Comparison of ENCODE assay signal across 29 cellular contexts in genomic region chr15:67409175-67409574, GRCh38.
DNase-seq lines count a peak whose midpoint lies in the region; ATAC-seq and TF ChIP-seq lines count a peak whose summit lies in the region.
"Had no signal": no experiment of that assay in that cellular context is flagged by ENCODE, and none has a peak within 500 bp of the region (broad histone marks: within the 10 kb centered on the region; RNA-seq: fewer than 3 reads in every experiment).

No MANE protein-coding gene starts in this region.

- ATAC-seq in DND-41 (ENCODE audit: insufficient read depth, low read depth) (peak; percentile 96), HG03025 (IDR thresholded peaks at IDR 0.05; ENCODE audit: low FRiP score, unreplicated experiment) (no peak)
- ATAC-seq: gastrocnemius medialis; left cardiac atrium; mucosa of descending colon; natural killer cell treated with Interleukin-12 subunit alpha and Interleukin-12 subunit beta and Interleukin-15 and Interleukin-18, amount 100 ng/mL, for 72 hours; Right ventricle myocardium inferior had no signal

- H3K9me3 ChIP-seq in DND-41 (ENCODE audit: insufficient read depth, low read length, severe bottlenecking) = no peaks in the 10 kb centered on the region
- H3K9me3 ChIP-seq in SJCRH30 (replicated peaks) = no peaks in the 10 kb centered on the region
- H3K9me3 ChIP-seq: Caco-2, gastrocnemius medialis, mucosa of descending colon, right atrium auricular region, spleen, upper lobe of left lung had no signal

- POLR2A ChIA-PET in HEK293T (lab: Yijun Ruan, JAX) = no interaction called here

- H3K4me2 ChIP-seq in DND-41 (ENCODE audit: insufficient read depth, low read length) = no peak overlapping the region
- H3K4me2 ChIP-seq: hepatocyte, PC-9 had no signal

- DNase-seq in DND-41 (peak; percentile 56), HEK293T (ENCODE audit: extremely low spot score) (peak; percentile 21), NCI-H2107 treated with DMSO at 0.1 percent for 48 hours (lab: John Stamatoyannopoulos, UW; ENCODE audit: unreplicated experiment) (peak; percentile 69), choroid plexus epithelial cell (ENCODE audit: low read depth) (peak; percentile 44), SJCRH30 (no peak), T-helper 2 cell (no peak)
- DNase-seq: activated CD4-positive, alpha-beta T cell treated with anti-CD3 and anti-CD28 coated beads for 48 hours; activated CD8-positive, alpha-beta memory T cell treated with anti-CD3 and anti-CD28 coated beads for 24 hours; activated effector memory CD4-positive, alpha-beta T cell treated with anti-CD3 and anti-CD28 coated beads, Interleukin-2, amount 50 U/mL, for 16 hours; activated naive CD8-positive, alpha-beta T cell treated with anti-CD3 and anti-CD28 coated beads, Interleukin-2, amount 10 ng/mL, durations not matched to agents 7 days and 5 days; C1 segment of cervical spinal cord; Caco-2; central memory CD4-positive, alpha-beta T cell; gastrocnemius medialis; left cardiac atrium; mucosa of descending colon; NCI-H1694; NCI-H446 treated with DMSO at 0.1 percent for 48 hours; PC-9; spleen; stimulated activated CD4-positive, alpha-beta T cell treated with anti-CD3 and anti-CD28 coated beads, Interleukin-2, amount 100 ng/mL, for 48 hours; upper lobe of left lung had no signal

- H3K4me1 ChIP-seq in DND-41 (ENCODE audit: insufficient read depth, low read length) (peaks cover 14% of the 10 kb centered on the region), SJCRH30 (peaks cover 14% of the 10 kb centered on the region)
- H3K4me1 ChIP-seq: gastrocnemius medialis, parathyroid adenoma, right atrium auricular region, spleen, upper lobe of left lung had no signal

- H3K27ac ChIP-seq in DND-41 (ENCODE audit: low read length) (no peak overlapping the region), SJCRH30 (no peak overlapping the region)
- H3K27ac ChIP-seq: gastrocnemius medialis, hepatocyte, parathyroid adenoma, PC-9, right atrium auricular region, spleen, upper lobe of left lung, VCaP had no signal

- H2AFZ ChIP-seq in DND-41 (ENCODE audit: low read depth, low read length) = no peak overlapping the region
- H2AFZ ChIP-seq: hepatocyte, parathyroid adenoma, PC-9 had no signal

- H3K4me3 ChIP-seq in DND-41 (ENCODE audit: low read depth in 1 of 2, low read length in 2 of 2) = no peak overlapping the region
- H3K4me3 ChIP-seq in choroid plexus epithelial cell (ENCODE audit: low read depth, low read length) = no peak overlapping the region
- no peak overlapping the region for H3K4me3 ChIP-seq in SJCRH30
- H3K4me3 ChIP-seq: gastrocnemius medialis, hepatocyte, mucosa of descending colon, PC-9, right atrium auricular region, spleen, upper lobe of left lung had no signal

- H3K27me3 ChIP-seq in DND-41 (ENCODE audit: insufficient read depth, low read length, poor library complexity) (no peaks in the 10 kb centered on the region), SJCRH30 (no peaks in the 10 kb centered on the region)
- H3K27me3 ChIP-seq: gastrocnemius medialis, hepatocyte, right atrium auricular region, spleen, upper lobe of left lung had no signal

- CTCF ChIA-PET in HEK293T (lab: Yijun Ruan, JAX) = interaction anchor here (0.5 kb wide), 1 partner anchor 70 kb away, joined by 4 read pairs; no protein-coding TSS in a partner anchor

- no peak overlapping the region for H3K9ac ChIP-seq in DND-41 (ENCODE audit: low read depth, low read length)
- H3K9ac ChIP-seq: parathyroid adenoma had no signal

- H3K36me3 ChIP-seq in DND-41 (ENCODE audit: insufficient read depth, low read length) (no peaks in the 10 kb centered on the region), SJCRH30 (no peaks in the 10 kb centered on the region)
- H3K36me3 ChIP-seq: right atrium auricular region, spleen, upper lobe of left lung had no signal

- no peaks in the 10 kb centered on the region for H3K79me2 ChIP-seq in DND-41 (ENCODE audit: insufficient read depth, low read length)
- H3K79me2 ChIP-seq: hepatocyte, parathyroid adenoma had no signal

- H4K20me1 ChIP-seq in DND-41 (ENCODE audit: insufficient read depth, low read length) = no peaks in the 10 kb centered on the region

- TF ChIP-seq CTCF in DND-41 (IDR thresholded peaks at IDR 0.05; ENCODE audit: borderline replicate concordance, extremely low read depth, low read length, poor library complexity, severe bottlenecking) = no peak
- TF ChIP-seq CTCF in choroid plexus epithelial cell (conservative IDR thresholded peaks at IDR 0.05; ENCODE audit: low read depth, low read length) = no peak

TF ChIP-seq in HEK293T, 16 proteins besides CTCF, POLR2A, EP300 and RAD21:
- TF ChIP-seq FOXK2 (IDR thresholded peaks at IDR 0.05) = no peak
- no peak for TF ChIP-seq HDGF (IDR thresholded peaks at IDR 0.05; ENCODE audit: borderline replicate concordance)

Comparison
In these comparisons a context has a peak if more than half of its experiments do, and no peak if none do; other contexts are left out.
1. DNase-seq: peak in DND-41 (single experiment), HEK293T (single experiment), NCI-H2107 treated with DMSO at 0.1 percent for 48 hours (single experiment) and choroid plexus epithelial cell (single experiment); none in SJCRH30 (0 of 2) and T-helper 2 cell (0 of 5).